Comparison of ENCODE assay signal across 15 cellular contexts in genomic region chr4:186473933-186474332, GRCh38.
A peak's percentile ranks its signal among the peaks of the same experiment; 100 is the strongest.
DNase-seq lines count a peak whose midpoint lies in the region; ATAC-seq and TF ChIP-seq lines count a peak whose summit lies in the region.
"Had no signal": no experiment of that assay in that cellular context is flagged by ENCODE, and none has a peak within 500 bp of the region (broad histone marks: within the 10 kb centered on the region; RNA-seq: fewer than 3 reads in every experiment).

No MANE protein-coding gene starts in this region.

- H3K36me3 ChIP-seq in HCT116 (ENCODE audit: control insufficient read depth in 1 of 2, insufficient read depth in 2 of 2, low read length in 2 of 2), result no peaks in the 10 kb centered on the region
- H3K36me3 ChIP-seq in transverse colon, result no peaks in the 10 kb centered on the region
- no peaks in the 10 kb centered on the region for H3K36me3 ChIP-seq in hepatocyte (replicated peaks; ENCODE audit: insufficient read depth, low read depth)
- H3K36me3 ChIP-seq: HAP-1 had no signal

- H3K9ac ChIP-seq in HCT116 (ENCODE audit: low read length), result no peak overlapping the region

- 52 to 79% methylated on average over 4 to 6 of the region's 6 CpGs for WGBS in transverse colon (ENCODE audit: low coverage in 1 of 2), 2 donors
- WGBS in hepatocyte (ENCODE audit: low lambda C conversion rate, missing lambda C conversion rate), result 62% methylated on average over 6 of the region's 6 CpGs

- H3K79me2 ChIP-seq in HCT116 (ENCODE audit: insufficient read depth, low read length), result no peaks in the 10 kb centered on the region
- no peaks in the 10 kb centered on the region for H3K79me2 ChIP-seq in hepatocyte

- no peak for TF ChIP-seq CTCF in HCT116 (IDR thresholded peaks at IDR 0.05 in 2 of 3, conservative IDR thresholded peaks at IDR 0.05 in 1 of 3; ENCODE audit: borderline replicate concordance in 1 of 3, insufficient read depth in 1 of 3, low read depth in 2 of 3, low read length in 2 of 3)
- no peak for TF ChIP-seq CTCF in transverse colon (IDR thresholded peaks at IDR 0.05)
- TF ChIP-seq CTCF in foreskin keratinocyte (conservative IDR thresholded peaks at IDR 0.05), result no peak
- no peak for TF ChIP-seq CTCF in hepatocyte (IDR thresholded peaks at IDR 0.05; ENCODE audit: poor library complexity)

- H3K9me2 ChIP-seq in HCT116 (ENCODE audit: insufficient read depth) (no peaks in the 10 kb centered on the region), hepatocyte (replicated peaks; ENCODE audit: insufficient read depth) (no peaks in the 10 kb centered on the region)

- TF ChIP-seq POLR2A in HCT116 (IDR thresholded peaks at IDR 0.05; ENCODE audit: borderline replicate concordance, extremely low read depth, insufficient read depth, insufficient read length) (no peak), transverse colon (IDR thresholded peaks at IDR 0.05) (no peak)

- H3K4me2 ChIP-seq in HCT116 (ENCODE audit: low read length) (no peak overlapping the region), hepatocyte (no peak overlapping the region)
- H3K4me2 ChIP-seq: A549 had no signal

- intact Hi-C loops in HCT116 (cut with micrococcal nuclease), result loop anchor here (1.0 kb wide), 1 partner anchor 113 kb away; no protein-coding TSS in a partner anchor
- intact Hi-C loops in left colon (cut with DNase I, micrococcal nuclease), result no loop called here
- intact Hi-C loops in transverse colon (cut with DNase I; ENCODE audit: low total_unique reads), result no loop called here

- H3K27ac ChIP-seq in HCT116 (ENCODE audit: low read depth, low read length) (no peak overlapping the region), transverse colon (no peak overlapping the region), foreskin keratinocyte (no peak overlapping the region), hepatocyte (no peak overlapping the region)
- H3K27ac ChIP-seq: A549, C4-2B had no signal

- H3K27me3 ChIP-seq in HCT116 (ENCODE audit: insufficient read depth, low read length) (peaks cover 3% of the 10 kb centered on the region; the same call in 1 of the 2 replicates), transverse colon (no peaks in the 10 kb centered on the region), foreskin keratinocyte (no peaks in the 10 kb centered on the region), hepatocyte (no peaks in the 10 kb centered on the region)

- H4K20me1 ChIP-seq in HCT116 (ENCODE audit: insufficient read depth) (no peaks in the 10 kb centered on the region), hepatocyte (ENCODE audit: insufficient read depth, poor library complexity, severe bottlenecking) (no peaks in the 10 kb centered on the region)

- H2AFZ ChIP-seq in HCT116 (ENCODE audit: low read depth, low read length, poor library complexity, severe bottlenecking) (no peak overlapping the region), hepatocyte (no peak overlapping the region)

- no peak for TF ChIP-seq EP300 in transverse colon (IDR thresholded peaks at IDR 0.05; ENCODE audit: low read depth)

- RAD21 ChIA-PET in HCT116 (lab: Charles Lee; ENCODE audit: low non-redundant PET in 1 of 2, low total read pairs in 2 of 2, uncharacterized antibody in 2 of 2, unreplicated experiment in 2 of 2), result no interaction called here

- TF ChIP-seq RAD21 in HCT116 (IDR thresholded peaks at IDR 0.05; ENCODE audit: low read depth), result no peak

- H3K9me3 ChIP-seq in HCT116 (ENCODE audit: control insufficient read depth in 1 of 2, insufficient read depth in 1 of 2, low read depth in 1 of 2, low read length in 2 of 2) (no peaks in the 10 kb centered on the region), transverse colon (no peaks in the 10 kb centered on the region), hepatocyte (ENCODE audit: low read depth) (no peaks in the 10 kb centered on the region)
- H3K9me3 ChIP-seq: A549, Caco-2, HAP-1 had no signal

- ATAC-seq in HCT116 (0 out of 2 replicates have a peak, but pooled peaks have one; percentile 30), left colon (peak; percentile 96), foreskin keratinocyte (no peak)
- ATAC-seq: A549, GM12878 had no signal

- DNase-seq in HCT116 (ENCODE audit: low read depth, low spot score) (no peak), left colon (peak; percentile 28 to 41), transverse colon (peak; percentile 31), foreskin keratinocyte (no peak), hepatocyte (ENCODE audit: low spot score) (no peak)
- DNase-seq in activated CD4-positive, alpha-beta T cell treated with anti-CD3 and anti-CD28 coated beads, Interleukin-2, amount 50 U/mL, for 1 hour, result no peak
- DNase-seq: AML-193; Caco-2; CD4-positive, alpha-beta T cell; DMS79; KG1 had no signal

- H3K4me3 ChIP-seq in HCT116 (replicated peaks in 1 of 2; ENCODE audit: low read depth in 1 of 2, low read length in 2 of 2), result no peak overlapping the region
- H3K4me3 ChIP-seq in transverse colon, result no peak overlapping the region
- no peak overlapping the region for H3K4me3 ChIP-seq in hepatocyte
- H3K4me3 ChIP-seq: A549, GM12878, HAP-1 had no signal

- CTCF ChIA-PET in HCT116 (lab: Charles Lee), result no interaction called here

- no TSS peak for BruUV-seq in HCT116 (replicated peaks; lab: Mats Ljungman, UMichigan)

- POLR2A ChIA-PET in HCT116 (lab: Charles Lee), result no interaction called here

- H3K4me1 ChIP-seq in HCT116 (ENCODE audit: control insufficient read depth in 1 of 2, insufficient read depth in 2 of 2, low read length in 2 of 2) (peaks cover 0 to 3% of the 10 kb centered on the region in 2 experiments; a peak in 1 of 4 replicates), transverse colon (peaks cover 0 to 3% (median 0%) of the 10 kb centered on the region in 4 donors), foreskin keratinocyte (no peaks in the 10 kb centered on the region), hepatocyte (ENCODE audit: insufficient read depth) (no peaks in the 10 kb centered on the region)
- H3K4me1 ChIP-seq: A549, Caco-2, HAP-1 had no signal

- in situ Hi-C loops in transverse colon (cut with MboI; ENCODE audit: low pct_ligation_motif_present in 1 of 4, low pct_unique_long_range_greater_than_20kb in 1 of 4, low sequenced_read_pairs in 3 of 4), result no loop called here

TF ChIP-seq in HCT116, 20 proteins besides CTCF, POLR2A, EP300 and RAD21:
- TF ChIP-seq YY1 (IDR thresholded peaks at IDR 0.05; ENCODE audit: extremely low read depth, insufficient replicate concordance, low read depth, low read length) (no peak), CBX3 (IDR thresholded peaks at IDR 0.05; ENCODE audit: low read depth) (no peak), POLR2AphosphoS5 (IDR thresholded peaks at IDR 0.05; ENCODE audit: low read depth, low read length) (no peak), EZH2 (IDR thresholded peaks at IDR 0.05) (no peak), JUND (IDR thresholded peaks at IDR 0.05) (no peak), ZNF274 (IDR thresholded peaks at IDR 0.05; ENCODE audit: low read depth, low read length) (no peak), EZH2phosphoT487 (IDR thresholded peaks at IDR 0.05; ENCODE audit: borderline replicate concordance) (no peak), ELF1 (IDR thresholded peaks at IDR 0.05; ENCODE audit: borderline replicate concordance, low read depth) (no peak), MAX (IDR thresholded peaks at IDR 0.05) (no peak), SIN3A (IDR thresholded peaks at IDR 0.05; ENCODE audit: low read depth) (no peak), FOSL1 (IDR thresholded peaks at IDR 0.05; ENCODE audit: low read depth) (no peak), SP1 (IDR thresholded peaks at IDR 0.05; ENCODE audit: low read depth) (no peak)

Comparison
In these comparisons a context has a peak if more than half of its experiments do, and no peak if none do; other contexts are left out.
1. DNase-seq: peak in left colon (2 of 2) and transverse colon (single experiment); none in HCT116 (single experiment), foreskin keratinocyte (0 of 2), activated CD4-positive, alpha-beta T cell treated with anti-CD3 and anti-CD28 coated beads, Interleukin-2, amount 50 U/mL, for 1 hour (single experiment) and hepatocyte (single experiment).